8 cellular contexts compared by ENCODE assay signal in genomic region chr2:240585681-240586197, GRCh38. TPM values are rescaled to one million over a fixed set of nuclear protein-coding genes. Genes with fewer than 3 reads are reported as not detected.
DNase-seq lines count a peak whose midpoint lies in the region; ATAC-seq and TF ChIP-seq lines count a peak whose summit lies in the region.

No MANE protein-coding gene starts in this region.

- H3K79me2 ChIP-seq in H9 (ENCODE audit: insufficient read depth, low read length): peaks cover 13% of the 10 kb centered on the region

- H3K23me2 ChIP-seq in H9 (ENCODE audit: insufficient read length, low read depth, low read length, poor library complexity, severe bottlenecking): peaks cover 14% of the 10 kb centered on the region

- no peaks in the 10 kb centered on the region for H4K20me1 ChIP-seq in H9 (ENCODE audit: control insufficient read depth, insufficient read depth, insufficient read length)

- H3K36me3 Mint-ChIP-seq in H9 (ENCODE audit: insufficient read depth in 1 of 3, low read depth in 3 of 3): peaks cover 2 to 12% (median 5%) of the 10 kb centered on the region in 3 experiments; a peak in 5 of 7 replicates
- peaks cover 6 to 8% of the 10 kb centered on the region in 2 donors for H3K36me3 Mint-ChIP-seq in activated naive CD4-positive, alpha-beta T cell treated with anti-CD3 and anti-CD28 coated beads, Interleukin-2, amount 50 U/mL, for 72 hours

- H3K4ac ChIP-seq in H9 (ENCODE audit: low read depth, low read length): no peak overlapping the region

- ATAC-seq in activated naive CD4-positive, alpha-beta T cell treated with anti-CD3 and anti-CD28 coated beads, Interleukin-2, amount 50 U/mL, for 72 hours: no peak

- no peak overlapping the region for H2BK15ac ChIP-seq in H9 (ENCODE audit: low read depth, low read length)

- H3K4me1 ChIP-seq in H9 (ENCODE audit: insufficient read depth, low read length): peaks cover 12% of the 10 kb centered on the region
- peaks cover 0 to 45% of the 10 kb centered on the region in 2 donors for H3K4me1 ChIP-seq in right atrium auricular region
- H3K4me1 ChIP-seq in skeletal muscle satellite cell (ENCODE audit: control insufficient read depth, insufficient read depth, low read length): peaks cover 29% of the 10 kb centered on the region

- no peak overlapping the region for H2BK12ac ChIP-seq in H9 (ENCODE audit: insufficient read length, low read depth, low read length)

- no peak overlapping the region for H4K91ac ChIP-seq in H9 (ENCODE audit: insufficient read length, low read depth, low read length)

- H3K23ac ChIP-seq in H9 (ENCODE audit: insufficient read length, low read depth, low read length): no peak overlapping the region

- H2BK5ac ChIP-seq in H9 (ENCODE audit: insufficient read length, low read length): no peak overlapping the region

- H3K4me2 ChIP-seq in H9 (ENCODE audit: insufficient read depth, insufficient read length, low read length): peak overlapping the region; percentile 77
- peak overlapping the region; percentile 93 for H3K4me2 ChIP-seq in skeletal muscle satellite cell (ENCODE audit: low read length)

- peak overlapping the region; percentile 85 to 97 for H3K4me3 ChIP-seq in right atrium auricular region
- peak overlapping the region; percentile 85 for H3K4me3 ChIP-seq in skeletal muscle satellite cell (ENCODE audit: low read length)

- no peak for TF ChIP-seq CTCF in H9 (conservative IDR thresholded peaks at IDR 0.05)
- TF ChIP-seq CTCF in right atrium auricular region (IDR thresholded peaks at IDR 0.05): no peak

- no peak for DNase-seq in H9
- DNase-seq in activated naive CD4-positive, alpha-beta T cell treated with anti-CD3 and anti-CD28 coated beads, Interleukin-2, amount 50 U/mL, for 72 hours (ENCODE audit: low spot score in 2 of 2): no peak
- no peak for DNase-seq in right atrium auricular region (ENCODE audit: low spot score)
- DNase-seq in C1 segment of cervical spinal cord (lab: John Stamatoyannopoulos, UW): no peak
- DNase-seq in hippocampal formation (lab: John Stamatoyannopoulos, UW): no peak
- no peak for DNase-seq in COR-L47 (lab: John Stamatoyannopoulos, UW)
- no peak for DNase-seq in NCI-H2029 (lab: John Stamatoyannopoulos, UW)

- H2BK120ac ChIP-seq in H9 (ENCODE audit: low read depth, low read length, poor library complexity, severe bottlenecking): no peak overlapping the region

- H3K27ac Mint-ChIP-seq in H9: peak overlapping the region; percentile 93 to 97 (median 96); a peak in 6 of 7 replicates
- peak overlapping the region; percentile 96 to 97 for H3K27ac Mint-ChIP-seq in activated naive CD4-positive, alpha-beta T cell treated with anti-CD3 and anti-CD28 coated beads, Interleukin-2, amount 50 U/mL, for 72 hours

- H3K27me3 ChIP-seq in H9 (ENCODE audit: insufficient read depth, low read length) (no peaks in the 10 kb centered on the region), right atrium auricular region (no peaks in the 10 kb centered on the region), skeletal muscle satellite cell (ENCODE audit: control insufficient read depth, insufficient read depth, low read length) (no peaks in the 10 kb centered on the region)

- no peak overlapping the region for H2AK5ac ChIP-seq in H9 (ENCODE audit: insufficient read length, low read length)

- H3K36me3 ChIP-seq in right atrium auricular region (peaks cover 4% of the 10 kb centered on the region), skeletal muscle satellite cell (ENCODE audit: insufficient read depth, low read length) (peaks cover 15% of the 10 kb centered on the region)

- H3K27ac ChIP-seq in H9 (ENCODE audit: insufficient read length, low read depth, low read length): no peak overlapping the region
- H3K27ac ChIP-seq in right atrium auricular region: peak overlapping the region; percentile 97 to 98

- H3K14ac ChIP-seq in H9 (ENCODE audit: insufficient read depth, low read length): no peak overlapping the region

- H3K9me3 ChIP-seq in H9 (ENCODE audit: control insufficient read depth, low read depth, low read length) (no peaks in the 10 kb centered on the region), right atrium auricular region (no peaks in the 10 kb centered on the region), skeletal muscle satellite cell (replicated peaks; ENCODE audit: low read length) (no peaks in the 10 kb centered on the region)

- no peak overlapping the region for H4K8ac ChIP-seq in H9 (replicated peaks; ENCODE audit: insufficient read length, low read depth, low read length)

- H3K27me3 Mint-ChIP-seq in H9 (ENCODE audit: low read depth): no peaks in the 10 kb centered on the region; the same call in 1 of the 2 replicates

- H4K5ac ChIP-seq in H9 (ENCODE audit: insufficient read length, low read depth, low read length): no peak overlapping the region

- H3K9me3 Mint-ChIP-seq in H9: peaks cover 0 to 2% of the 10 kb centered on the region in 2 experiments; a peak in 1 of 5 replicates
- H3K9me3 Mint-ChIP-seq in activated naive CD4-positive, alpha-beta T cell treated with anti-CD3 and anti-CD28 coated beads, Interleukin-2, amount 50 U/mL, for 72 hours: no peaks in the 10 kb centered on the region

- no peak overlapping the region for H3T11ph ChIP-seq in H9 (ENCODE audit: low read length)

- WGBS in H9 (ENCODE audit: extremely low coverage, insufficient read length, low lambda C conversion rate): no CpG with 5 or more reads among the region's 20 CpGs

- H2AFZ ChIP-seq in H9 (ENCODE audit: low read length): no peak overlapping the region

- peaks cover 27 to 31% of the 10 kb centered on the region in 2 experiments for H3K4me1 Mint-ChIP-seq in H9

- no peak overlapping the region for H3K56ac ChIP-seq in H9 (ENCODE audit: insufficient read length, low read depth, low read length)

- no peak overlapping the region for H2BK20ac ChIP-seq in H9 (ENCODE audit: low read depth, low read length, poor library complexity, severe bottlenecking)

- H3K79me1 ChIP-seq in H9 (ENCODE audit: insufficient read depth, low read depth, low read length, poor library complexity, severe bottlenecking): peaks cover 5% of the 10 kb centered on the region

- H3K9ac ChIP-seq in H9 (ENCODE audit: extremely low read depth, insufficient read length, low read length): peak overlapping the region; percentile 81
- peak overlapping the region; percentile 99 for H3K9ac ChIP-seq in skeletal muscle satellite cell (ENCODE audit: low read depth, low read length)

- H3K18ac ChIP-seq in H9 (ENCODE audit: insufficient read length, low read depth, low read length): no peak overlapping the region

- peak overlapping the region; percentile 95 to 97 for H3K4me3 Mint-ChIP-seq in H9

RNA-seq across cellular contexts. Expression of gene CAPN10, which starts 0.8 kb away (rescaled TPM):
- total RNA-seq in H9 (2021): 45.0 and 47.4 TPM in 2 replicates
- 10 to 100 TPM; 28.9 to 39.0 TPM for total RNA-seq in activated naive CD4-positive, alpha-beta T cell treated with anti-CD3 and anti-CD28 coated beads, Interleukin-2, amount 50 U/mL, for 72 hours
- total RNA-seq in right atrium auricular region: 10 to 100 TPM; 14.1 to 14.6 TPM
- total RNA-seq in skeletal muscle satellite cell (2012; rRNA removed): 13.4 and 15.7 TPM in 2 replicates

RNA-seq across cellular contexts. Expression of gene RNPEPL1, which starts 17.5 kb away (rescaled TPM):
- 22.5 and 24.7 TPM in 2 replicates for total RNA-seq in H9 (2021)
- 10 to 100 TPM; 22.6 to 51.2 TPM for total RNA-seq in activated naive CD4-positive, alpha-beta T cell treated with anti-CD3 and anti-CD28 coated beads, Interleukin-2, amount 50 U/mL, for 72 hours
- total RNA-seq in right atrium auricular region: 10 to 100 TPM; 62.0 to 76.3 TPM
- total RNA-seq in skeletal muscle satellite cell (2012; rRNA removed): 9.6 and 12.5 TPM in 2 replicates

RNA-seq across cellular contexts. Expression of gene DUSP28, which starts 25.6 kb away (rescaled TPM):
- total RNA-seq in H9 (2021) (1.6 and 2.9 TPM in 2 replicates), right atrium auricular region (10 to 100 TPM; 12.0 to 17.5 TPM)
- 1 to 10 TPM; 3.8 to 5.4 TPM for total RNA-seq in activated naive CD4-positive, alpha-beta T cell treated with anti-CD3 and anti-CD28 coated beads, Interleukin-2, amount 50 U/mL, for 72 hours
- 3.3 and 4.2 TPM in 2 replicates for total RNA-seq in skeletal muscle satellite cell (2012; rRNA removed)

RNA-seq across cellular contexts. Expression of gene ANKMY1, which starts 28.0 kb away (rescaled TPM):
- total RNA-seq in H9 (2021) (8.6 and 13.7 TPM in 2 replicates), right atrium auricular region (1 to 10 TPM; 3.7 to 7.9 TPM)
- total RNA-seq in activated naive CD4-positive, alpha-beta T cell treated with anti-CD3 and anti-CD28 coated beads, Interleukin-2, amount 50 U/mL, for 72 hours: 10 to 100 TPM; 15.4 to 22.1 TPM
- 8.4 and 10.0 TPM in 2 replicates for total RNA-seq in skeletal muscle satellite cell (2012; rRNA removed)

RNA-seq across cellular contexts. Expression of gene GPR35, which starts 39.5 kb away (rescaled TPM):
- total RNA-seq in H9 (2021) (0.66 and 1.4 TPM in 2 replicates), right atrium auricular region (under 1 TPM; 0.56 to 0.86 TPM)
- total RNA-seq in activated naive CD4-positive, alpha-beta T cell treated with anti-CD3 and anti-CD28 coated beads, Interleukin-2, amount 50 U/mL, for 72 hours: 1 to 10 TPM; 1.5 to 7.9 TPM
- total RNA-seq in skeletal muscle satellite cell (2012; rRNA removed): under 0.01 TPM in 1 of 2 replicates, not detected in the other
